ENCODE assay signal across 23 cellular contexts in the genomic region with DNA sequence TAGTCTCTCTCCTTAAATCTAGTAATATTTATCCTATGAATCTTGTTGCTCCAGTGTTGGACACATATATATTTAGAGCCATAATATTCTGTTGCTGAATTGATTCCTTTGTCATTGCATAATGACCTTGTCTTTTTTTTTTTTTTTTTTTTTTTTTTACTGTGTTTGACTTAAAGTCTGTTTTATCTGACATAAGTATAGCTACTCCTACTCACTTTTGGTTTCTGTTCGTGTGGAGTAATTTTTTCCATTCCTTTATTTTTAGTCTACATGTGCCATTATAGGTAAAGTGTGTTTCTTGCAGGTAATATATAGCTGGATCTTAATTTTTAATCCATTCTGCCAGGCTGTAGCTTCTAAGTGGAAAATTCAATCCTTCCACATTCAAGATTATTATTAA.
"Had no signal": no experiment of that assay in that cellular context is flagged by ENCODE, and none has a peak within 500 bp of the region (broad histone marks: within the 10 kb centered on the region; RNA-seq: fewer than 3 reads in every experiment).

No MANE protein-coding gene starts in this region.

- ATAC-seq: WTC11 had no signal

- H3K27ac Mint-ChIP-seq: activated CD4-positive, alpha-beta memory T cell treated with anti-CD3 and anti-CD28 coated beads for 36 hours; activated CD4-positive, alpha-beta T cell treated with anti-CD3 and anti-CD28 coated beads, Interleukin-2, amount 10 ng/mL, durations not matched to agents 7 days and 5 days; activated naive CD4-positive, alpha-beta T cell treated with anti-CD3 and anti-CD28 coated beads, Interleukin-2, amount 10 ng/mL, durations not matched to agents 7 days and 5 days; brain; T-helper 1 cell treated with Interleukin-12 subunit alpha and Interleukin-12 subunit beta and Interleukin-4 antibody, amounts not matched to agents 30 μg/mL and 1 μg/mL, for 36 hours; WTC11 had no signal

- H3K27ac ChIP-seq: Peyer's patch had no signal

- H3K4me3 Mint-ChIP-seq: activated CD4-positive, alpha-beta memory T cell treated with anti-CD3 and anti-CD28 coated beads for 36 hours; activated CD4-positive, alpha-beta T cell treated with anti-CD3 and anti-CD28 coated beads, Interleukin-2, amount 10 ng/mL, durations not matched to agents 7 days and 5 days; activated naive CD4-positive, alpha-beta T cell treated with anti-CD3 and anti-CD28 coated beads, Interleukin-2, amount 10 ng/mL, durations not matched to agents 7 days and 5 days; brain; central memory CD8-positive, alpha-beta T cell; T-helper 1 cell treated with Interleukin-12 subunit alpha and Interleukin-12 subunit beta and Interleukin-4 antibody, amounts not matched to agents 30 μg/mL and 1 μg/mL, for 36 hours; WTC11 had no signal

- H3K36me3 ChIP-seq: MG63, Peyer's patch had no signal

- H3K27me3 ChIP-seq: MG63, Peyer's patch had no signal

- DNase-seq: activated CD4-positive, alpha-beta memory T cell treated with anti-CD3 and anti-CD28 coated beads for 36 hours; activated CD4-positive, alpha-beta T cell treated with anti-CD3 and anti-CD28 coated beads, Interleukin-2, amount 10 ng/mL, durations not matched to agents 7 days and 5 days; activated CD4-positive, CD25-positive, alpha-beta regulatory T cell treated with anti-CD3 and anti-CD28 coated beads, Interleukin-2, amount 50 U/mL, for 72 hours; activated CD8-positive, alpha-beta memory T cell treated with anti-CD3 and anti-CD28 coated beads, Interleukin-2, amount 50 U/mL, for 4 hours; activated gamma-delta T cell; activated naive CD4-positive, alpha-beta T cell treated with anti-CD3 and anti-CD28 coated beads, Interleukin-2, amount 10 ng/mL, durations not matched to agents 7 days and 5 days; activated T-cell treated with anti-CD3 and anti-CD28 coated beads, Interleukin-2, amount 50 U/mL, for 1 hour; amygdala; MG63; NCI-H1105; NCI-H1436; NCI-H1694 treated with DMSO at 0.1 percent for 48 hours; NCI-H2029 treated with DMSO at 0.1 percent for 48 hours; NCI-H345; NCI-H510A; NCI-H526 treated with DMSO at 0.1 percent for 48 hours; NCI-H82; Peyer's patch; SHP77 had no signal

- H3K4me3 ChIP-seq: MG63, Peyer's patch had no signal

- H3K4me1 ChIP-seq: Peyer's patch had no signal

- H3K27me3 Mint-ChIP-seq: activated CD4-positive, alpha-beta memory T cell treated with anti-CD3 and anti-CD28 coated beads for 36 hours; activated naive CD4-positive, alpha-beta T cell treated with anti-CD3 and anti-CD28 coated beads, Interleukin-2, amount 10 ng/mL, durations not matched to agents 7 days and 5 days; brain; central memory CD8-positive, alpha-beta T cell had no signal

- H3K4me1 Mint-ChIP-seq: brain, WTC11 had no signal

- H3K36me3 Mint-ChIP-seq: WTC11 had no signal

- H3K9me3 ChIP-seq: MG63, Peyer's patch had no signal
